In genomic region chr17:59785091-59785799, GRCh38 we compare ENCODE assay signal across 10 cellular contexts.
A peak's percentile ranks its signal among the peaks of the same experiment; 100 is the strongest.
DNase-seq lines count a peak whose midpoint lies in the region; TF ChIP-seq lines count a peak whose summit lies in the region.
"Had no signal": no experiment of that assay in that cellular context is flagged by ENCODE, and none has a peak within 500 bp of the region (broad histone marks: within the 10 kb centered on the region; RNA-seq: fewer than 3 reads in every experiment).

No MANE protein-coding gene starts in this region.

- TF ChIP-seq POLR2A in prostate gland (IDR thresholded peaks at IDR 0.05): no peak

- 75% methylated on average over 8 of the region's 8 CpGs for WGBS in prostate gland

- H3K4me1 ChIP-seq in prostate gland (replicated peaks): peaks cover 12% of the 10 kb centered on the region

- H3K9me3 Mint-ChIP-seq in dendritic cell treated with granulocyte-macrophage colony-stimulating factor and Interleukin-4, amounts not matched to agents 40 ng/mL and 50 ng/mL, for 4 days: no peaks in the 10 kb centered on the region

- intact Hi-C loops in dendritic cell treated with granulocyte-macrophage colony-stimulating factor and Interleukin-4, amounts not matched to agents 40 ng/mL and 50 ng/mL, for 4 days (cut with micrococcal nuclease): loop anchor here (5.0 kb wide), 1 partner anchor 33 kb away; no protein-coding TSS in a partner anchor
- intact Hi-C loops in prostate gland (cut with DNase I): no loop called here

- no peaks in the 10 kb centered on the region for H3K27me3 ChIP-seq in prostate gland (replicated peaks; ENCODE audit: insufficient read depth)

- no peak for TF ChIP-seq CTCF in prostate gland (IDR thresholded peaks at IDR 0.05)

- no peaks in the 10 kb centered on the region for H3K36me3 ChIP-seq in prostate gland

- H3K4me1 Mint-ChIP-seq in dendritic cell treated with granulocyte-macrophage colony-stimulating factor and Interleukin-4, amounts not matched to agents 40 ng/mL and 50 ng/mL, for 4 days (ENCODE audit: low read depth): peaks cover 36% of the 10 kb centered on the region

- no peaks in the 10 kb centered on the region for H3K27me3 Mint-ChIP-seq in dendritic cell treated with granulocyte-macrophage colony-stimulating factor and Interleukin-4, amounts not matched to agents 40 ng/mL and 50 ng/mL, for 4 days

- H3K9me3 ChIP-seq in prostate gland: no peaks in the 10 kb centered on the region
- H3K9me3 ChIP-seq: mucosa of descending colon had no signal

- peak overlapping the region; percentile 40 for H3K4me3 Mint-ChIP-seq in dendritic cell treated with granulocyte-macrophage colony-stimulating factor and Interleukin-4, amounts not matched to agents 40 ng/mL and 50 ng/mL, for 4 days

- H3K27ac ChIP-seq in prostate gland: peak overlapping the region; percentile 86 to 89

- H3K27ac Mint-ChIP-seq in dendritic cell treated with granulocyte-macrophage colony-stimulating factor and Interleukin-4, amounts not matched to agents 40 ng/mL and 50 ng/mL, for 4 days: peak overlapping the region; percentile 97

- H3K4me3 ChIP-seq in prostate gland: no peak overlapping the region
- H3K4me3 ChIP-seq: mucosa of descending colon had no signal

- peaks cover 37% of the 10 kb centered on the region for H3K36me3 Mint-ChIP-seq in dendritic cell treated with granulocyte-macrophage colony-stimulating factor and Interleukin-4, amounts not matched to agents 40 ng/mL and 50 ng/mL, for 4 days (ENCODE audit: low read depth)

- DNase-seq in EH (ENCODE audit: low read depth) (peak; percentile 42), OCI-M1 (lab: John Stamatoyannopoulos, UW) (peak; percentile 49), prostate gland (ENCODE audit: low spot score) (no peak), amygdala (lab: John Stamatoyannopoulos, UW) (no peak), ureter (ENCODE audit: low spot score) (no peak), NCI-H748 (lab: John Stamatoyannopoulos, UW; ENCODE audit: unreplicated experiment) (no peak)
- no peak for DNase-seq in activated CD4-positive, CD25-positive, alpha-beta regulatory T cell treated with anti-CD3 and anti-CD28 coated beads, Interleukin-2, amount 50 U/mL, for 72 hours
- DNase-seq: mucosa of descending colon, NCI-H1092 had no signal

Comparison
In these comparisons a context has a peak if more than half of its experiments do, and no peak if none do; other contexts are left out.
1. DNase-seq: peak in EH (single experiment) and OCI-M1 (single experiment); none in prostate gland (single experiment), amygdala (0 of 56), ureter (single experiment), NCI-H748 (single experiment) and activated CD4-positive, CD25-positive, alpha-beta regulatory T cell treated with anti-CD3 and anti-CD28 coated beads, Interleukin-2, amount 50 U/mL, for 72 hours (single experiment).